ENCODE assay signal across 19 cellular contexts in the genomic region with DNA sequence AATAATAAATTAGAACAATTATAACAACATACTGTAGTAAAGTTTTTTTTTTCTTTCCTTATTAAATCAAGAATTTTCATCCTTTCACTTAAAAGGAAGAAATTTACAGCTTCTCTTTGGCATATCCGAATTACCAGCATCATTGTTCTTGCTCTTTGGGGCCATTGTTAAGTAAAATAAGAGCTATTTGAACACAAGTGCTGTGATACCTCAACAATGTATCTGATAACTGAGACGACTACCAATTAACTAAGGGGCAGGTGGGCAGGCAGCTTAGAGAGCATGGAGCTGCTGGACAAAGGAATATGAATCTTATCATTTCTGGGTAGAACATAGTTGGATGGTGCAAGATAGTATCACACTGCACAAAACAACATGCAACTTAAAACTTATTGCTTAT.
DNase-seq lines count a peak whose midpoint lies in the region.
"Had no signal": no experiment of that assay in that cellular context is flagged by ENCODE, and none has a peak within 500 bp of the region (broad histone marks: within the 10 kb centered on the region; RNA-seq: fewer than 3 reads in every experiment).

No MANE protein-coding gene starts in this region.

- no peaks in the 10 kb centered on the region for H3K36me3 ChIP-seq in iPS-18a (ENCODE audit: control insufficient read depth, low read depth, low read length)
- H3K36me3 ChIP-seq: BE2C, SJSA1 had no signal

- H3K27ac ChIP-seq in iPS-18a (ENCODE audit: low read length): no peak overlapping the region
- H3K27ac ChIP-seq: SJSA1 had no signal

- H3K9ac ChIP-seq in iPS-18a (ENCODE audit: low read length): no peak overlapping the region

- DNase-seq in NCI-H2107 treated with DMSO at 0.1 percent for 48 hours (lab: John Stamatoyannopoulos, UW; ENCODE audit: unreplicated experiment): peak; percentile 21
- DNase-seq in NCI-H2107 (lab: John Stamatoyannopoulos, UW): no peak
- peak; percentile 31 for DNase-seq in NCI-H1105 (lab: John Stamatoyannopoulos, UW)
- peak; percentile 44 for DNase-seq in NCI-H748 treated with DMSO at 0.1 percent for 48 hours (lab: John Stamatoyannopoulos, UW)
- no peak for DNase-seq in EL
- DNase-seq in COLO829 (ENCODE audit: low spot score): no peak
- DNase-seq: 8988T; ACHN; BE2C; Calu3; CD8-positive, alpha-beta memory T cell; DMS79 treated with DMSO at 0.1 percent for 48 hours; NCI-H1694; NCI-H2029 treated with DMSO at 0.1 percent for 48 hours; NCI-H2227 treated with DMSO at 0.1 percent for 48 hours; Right ventricle myocardium superior; RPMI8226 had no signal

- peak overlapping the region; percentile 13 for H3K4me3 ChIP-seq in iPS-18a (ENCODE audit: low read length)
- H3K4me3 ChIP-seq: SJSA1 had no signal

- no peaks in the 10 kb centered on the region for H3K9me3 ChIP-seq in iPS-18a (ENCODE audit: control insufficient read depth, low read depth, low read length)
- H3K9me3 ChIP-seq: BE2C, SJSA1 had no signal

- H3K4me1 ChIP-seq in iPS-18a (ENCODE audit: control insufficient read depth, low read depth, low read length): peaks cover 23% of the 10 kb centered on the region
- H3K4me1 ChIP-seq: SJSA1 had no signal

- H3K27me3 ChIP-seq in iPS-18a (ENCODE audit: control insufficient read depth, insufficient read depth, low read length): no peaks in the 10 kb centered on the region
- H3K27me3 ChIP-seq: BE2C, SJSA1 had no signal

Comparison
In these comparisons a context has a peak if more than half of its experiments do, and no peak if none do; other contexts are left out.
1. DNase-seq: peak in NCI-H2107 treated with DMSO at 0.1 percent for 48 hours (single experiment), NCI-H1105 (single experiment) and NCI-H748 treated with DMSO at 0.1 percent for 48 hours (single experiment); none in NCI-H2107 (single experiment), EL (single experiment) and COLO829 (single experiment).